8 cellular contexts compared by ENCODE assay signal in genomic region chr18:21599585-21600525, GRCh38. TPM values are rescaled to one million over a fixed set of nuclear protein-coding genes. Genes with fewer than 3 reads are reported as not detected.
DNase-seq lines count a peak whose midpoint lies in the region; ATAC-seq and TF ChIP-seq lines count a peak whose summit lies in the region.

No MANE protein-coding gene starts in this region.

- TF ChIP-seq CTCF in DND-41 (IDR thresholded peaks at IDR 0.05; ENCODE audit: borderline replicate concordance, extremely low read depth, low read length, poor library complexity, severe bottlenecking), result no peak

- H3K9ac ChIP-seq in DND-41 (ENCODE audit: low read depth, low read length), result peak overlapping the region; percentile 70
- H3K9ac ChIP-seq in NT2/D1 (ENCODE audit: insufficient read length, low read depth), result peak overlapping the region; percentile 99
- peak overlapping the region; percentile 98 to 100 (median 99) for H3K9ac ChIP-seq in skeletal muscle tissue (ENCODE audit: low read depth in 1 of 3, low read length in 3 of 3)

- peaks cover 12% of the 10 kb centered on the region; the same call in 1 of the 2 replicates for H4K20me1 ChIP-seq in DND-41 (ENCODE audit: insufficient read depth, low read length)

- ATAC-seq in DND-41 (ENCODE audit: insufficient read depth, low read depth), result peak; percentile 74
- peak; percentile 28 for ATAC-seq in GM19043 (IDR thresholded peaks at IDR 0.05; ENCODE audit: low read depth, unreplicated experiment)
- ATAC-seq in HG03159 (IDR thresholded peaks at IDR 0.05; ENCODE audit: unreplicated experiment), result peak; percentile 47

- peaks cover 54% of the 10 kb centered on the region for H3K79me2 ChIP-seq in DND-41 (ENCODE audit: insufficient read depth, low read length)

- H3K4me2 ChIP-seq in DND-41 (ENCODE audit: insufficient read depth, low read length), result peak overlapping the region; percentile 90

- H3K4me3 ChIP-seq in DND-41 (ENCODE audit: low read depth in 1 of 2, low read length in 2 of 2), result peak overlapping the region; percentile 51 to 98
- peak overlapping the region; percentile 96 for H3K4me3 ChIP-seq in NT2/D1 (ENCODE audit: insufficient read length, low read depth)
- H3K4me3 ChIP-seq in iPS-18c (ENCODE audit: insufficient read depth, low read depth, low read length), result peak overlapping the region; percentile 99
- H3K4me3 ChIP-seq in skeletal muscle tissue (ENCODE audit: low read length in 3 of 3), result peak overlapping the region; percentile 94 to 100 (median 100)

- H3K27me3 ChIP-seq in DND-41 (ENCODE audit: insufficient read depth, low read length, poor library complexity), result no peaks in the 10 kb centered on the region
- H3K27me3 ChIP-seq in NT2/D1 (ENCODE audit: insufficient read depth, insufficient read length), result no peaks in the 10 kb centered on the region
- H3K27me3 ChIP-seq in skeletal muscle tissue (ENCODE audit: control insufficient read depth in 3 of 3, insufficient read depth in 3 of 3, low read length in 3 of 3), result no peaks in the 10 kb centered on the region

- H3K4me1 ChIP-seq in DND-41 (ENCODE audit: insufficient read depth, low read length) (peaks cover 38% of the 10 kb centered on the region), NT2/D1 (ENCODE audit: insufficient read depth, insufficient read length) (no peaks in the 10 kb centered on the region), skeletal muscle tissue (ENCODE audit: control insufficient read depth in 3 of 3, insufficient read depth in 3 of 3, low read length in 3 of 3) (peaks cover 9 to 23% (median 13%) of the 10 kb centered on the region in 3 donors)

- no peaks in the 10 kb centered on the region for H3K9me3 ChIP-seq in DND-41 (ENCODE audit: insufficient read depth, low read length, severe bottlenecking)
- no peaks in the 10 kb centered on the region; the same call in 1 of the 2 replicates for H3K9me3 ChIP-seq in NT2/D1 (ENCODE audit: insufficient read depth, low read length)
- H3K9me3 ChIP-seq in iPS-18c (ENCODE audit: control insufficient read depth, insufficient read depth, low read length), result peaks cover 2% of the 10 kb centered on the region
- H3K9me3 ChIP-seq in skeletal muscle tissue (ENCODE audit: control insufficient read depth in 3 of 3, low read length in 3 of 3), result no peaks in the 10 kb centered on the region

- H3K36me3 ChIP-seq in DND-41 (ENCODE audit: insufficient read depth, low read length) (no peaks in the 10 kb centered on the region; the same call in none of the 2 replicates), NT2/D1 (ENCODE audit: insufficient read depth, insufficient read length, low read length) (no peaks in the 10 kb centered on the region), skeletal muscle tissue (ENCODE audit: control insufficient read depth in 3 of 3, insufficient read depth in 3 of 3, low read length in 3 of 3) (peaks cover 0 to 2% (median 0%) of the 10 kb centered on the region in 3 donors)

- DNase-seq in DND-41 (peak; percentile 22), NT2/D1 (ENCODE audit: low read depth, low spot score) (peak; percentile 30), brain pericyte (ENCODE audit: low read depth, low spot score) (peak; percentile 3), midbrain (lab: John Stamatoyannopoulos, UW) (no peak)

- H2AFZ ChIP-seq in DND-41 (ENCODE audit: low read depth, low read length), result peak overlapping the region; percentile 87

- peak overlapping the region; percentile 75 for H3K27ac ChIP-seq in DND-41 (ENCODE audit: low read length)
- H3K27ac ChIP-seq in skeletal muscle tissue (ENCODE audit: low read depth, low read length), result peak overlapping the region; percentile 98

RNA-seq across cellular contexts. Expression of gene ESCO1, which starts 0.6 kb away (rescaled TPM):
- 13.6 TPM for total RNA-seq in skeletal muscle tissue

RNA-seq across cellular contexts. Expression of gene SNRPD1, which starts 12.3 kb away (rescaled TPM):
- total RNA-seq in skeletal muscle tissue, result 14.1 TPM
